Comparison of ENCODE assay signal across 9 cellular contexts in genomic region chr22:29267462-29267857, GRCh38. TPM values are rescaled to one million over a fixed set of nuclear protein-coding genes. Genes with fewer than 3 reads are reported as not detected.
A peak's percentile ranks its signal among the peaks of the same experiment; 100 is the strongest.
DNase-seq lines count a peak whose midpoint lies in the region; ATAC-seq and TF ChIP-seq lines count a peak whose summit lies in the region.
"Had no signal": no experiment of that assay in that cellular context is flagged by ENCODE, and none has a peak within 500 bp of the region (broad histone marks: within the 10 kb centered on the region; RNA-seq: fewer than 3 reads in every experiment).

No MANE protein-coding gene starts in this region.

- peak overlapping the region; percentile 99 for H3K4me3 Mint-ChIP-seq in endodermal cell

- peak overlapping the region; percentile 100 for H3K9ac ChIP-seq in endodermal cell (ENCODE audit: extremely low read depth, low read length, poor library complexity, severe bottlenecking)
- H3K9ac ChIP-seq in parathyroid adenoma: peak overlapping the region; percentile 92

- H3K4me1 Mint-ChIP-seq in endodermal cell: peaks cover 35% of the 10 kb centered on the region

- H3K27me3 ChIP-seq in MG63 (no peaks in the 10 kb centered on the region), endodermal cell (ENCODE audit: control insufficient read depth, insufficient read depth, low read length, poor library complexity, severe bottlenecking) (no peaks in the 10 kb centered on the region), parathyroid adenoma (ENCODE audit: control insufficient read depth, insufficient read depth, low read length) (no peaks in the 10 kb centered on the region)

- H3K36me3 Mint-ChIP-seq in endodermal cell (ENCODE audit: low read depth): peaks cover 49% of the 10 kb centered on the region

- WGBS in endodermal cell (ENCODE audit: insufficient coverage in 1 of 2, insufficient read length in 1 of 2), 2 experiments: 0 to 1% methylated on average over 18 to 32 of the region's 32 CpGs

- peak overlapping the region; percentile 100 for H3K27ac Mint-ChIP-seq in endodermal cell

- TF ChIP-seq CTCF in GM12864 (IDR thresholded peaks at IDR 0.05; ENCODE audit: low read depth, low read length, missing control alignments) (no peak), endodermal cell (conservative IDR thresholded peaks at IDR 0.05) (peak; percentile 13), parathyroid adenoma (IDR thresholded peaks at IDR 0.05) (no peak)

- peaks cover 2% of the 10 kb centered on the region for H3K27me3 Mint-ChIP-seq in endodermal cell (ENCODE audit: insufficient read depth)

- peak overlapping the region; percentile 92 for H3K4me2 ChIP-seq in parathyroid adenoma (ENCODE audit: low read length)

- peak overlapping the region; percentile 92 for H2AFZ ChIP-seq in parathyroid adenoma

- H3K36me3 ChIP-seq in MG63: peaks cover 65% of the 10 kb centered on the region
- peaks cover 55% of the 10 kb centered on the region for H3K36me3 ChIP-seq in endodermal cell (ENCODE audit: control insufficient read depth, insufficient read depth, low read length)
- no peaks in the 10 kb centered on the region for H3K36me3 ChIP-seq in parathyroid adenoma (ENCODE audit: control insufficient read depth, insufficient read depth, low read length)

- peaks cover 25% of the 10 kb centered on the region for H3K79me2 ChIP-seq in parathyroid adenoma

- peaks cover 16% of the 10 kb centered on the region for H3K4me1 ChIP-seq in endodermal cell (ENCODE audit: control insufficient read depth, insufficient read depth, low read length)
- peaks cover 7% of the 10 kb centered on the region for H3K4me1 ChIP-seq in parathyroid adenoma

- ATAC-seq in HG03565 (IDR thresholded peaks at IDR 0.05; ENCODE audit: unreplicated experiment): no peak

- H3K9me3 Mint-ChIP-seq in endodermal cell: no peaks in the 10 kb centered on the region

- peak overlapping the region; percentile 100 for H3K27ac ChIP-seq in endodermal cell (ENCODE audit: low read depth, low read length)
- H3K27ac ChIP-seq in parathyroid adenoma: peak overlapping the region; percentile 99

- DNase-seq in GM12864 (ENCODE audit: low read depth) (no peak), MG63 (no peak), endodermal cell (no peak), OCI-M1 (lab: John Stamatoyannopoulos, UW) (no peak), DMS114 treated with DMSO at 0.1 percent for 48 hours (lab: John Stamatoyannopoulos, UW; ENCODE audit: unreplicated experiment) (no peak), SKM-1 treated with dmso at 0.1 percent for 144 hours (lab: John Stamatoyannopoulos, UW; ENCODE audit: unreplicated experiment) (no peak)

- H3K4me3 ChIP-seq in GM12864 (ENCODE audit: low read depth, low read length) (peak overlapping the region; percentile 96), MG63 (peak overlapping the region; percentile 88), endodermal cell (ENCODE audit: low read length) (peak overlapping the region; percentile 99), parathyroid adenoma (ENCODE audit: low read depth, low read length) (peak overlapping the region; percentile 94)

- H3K9me3 ChIP-seq in MG63: no peaks in the 10 kb centered on the region
- no peaks in the 10 kb centered on the region for H3K9me3 ChIP-seq in endodermal cell (ENCODE audit: control insufficient read depth, low read length)
- no peaks in the 10 kb centered on the region for H3K9me3 ChIP-seq in parathyroid adenoma (ENCODE audit: control insufficient read depth, low read length)

RNA-seq across cellular contexts. Expression of gene RHBDD3, which starts 0.3 kb away (rescaled TPM):
- 18.3 and 46.7 TPM in 2 replicates for total RNA-seq in MG63 (2014; rRNA removed; shearing (Covaris generic); ENCODE audit: low replicate concordance)
- 10 to 100 TPM; 65.0 to 75.2 TPM for total RNA-seq in endodermal cell
- 45.2 TPM for polyA plus RNA-seq in endodermal cell (2013, experiment 1 of 2)
- 37.1 TPM for polyA plus RNA-seq in endodermal cell (2013, experiment 2 of 2)

RNA-seq across cellular contexts. Expression of gene EWSR1, which starts 0.6 kb away (rescaled TPM):
- 149 and 159 TPM in 2 replicates for total RNA-seq in MG63 (2014; rRNA removed; shearing (Covaris generic); ENCODE audit: low replicate concordance)
- total RNA-seq in endodermal cell: 100 to 1,000 TPM; 295 to 352 TPM
- polyA plus RNA-seq in endodermal cell (2013, experiment 1 of 2): 394 TPM
- 355 TPM for polyA plus RNA-seq in endodermal cell (2013, experiment 2 of 2)

RNA-seq across cellular contexts. Expression of gene GAS2L1, which starts 39.0 kb away (rescaled TPM):
- 15.5 and 15.9 TPM in 2 replicates for total RNA-seq in MG63 (2014; rRNA removed; shearing (Covaris generic); ENCODE audit: low replicate concordance)
- total RNA-seq in endodermal cell: 10 to 100 TPM; 22.2 to 24.9 TPM
- polyA plus RNA-seq in endodermal cell (2013, experiment 1 of 2): 13.9 TPM
- 14.7 TPM for polyA plus RNA-seq in endodermal cell (2013, experiment 2 of 2)

RNA-seq across cellular contexts. Expression of gene RASL10A, which starts 48.0 kb away (rescaled TPM):
- total RNA-seq in MG63 (2014; rRNA removed; shearing (Covaris generic); ENCODE audit: low replicate concordance): not detected in 2 replicates
- 1 to 10 TPM; 1.3 TPM for total RNA-seq in endodermal cell
- polyA plus RNA-seq in endodermal cell (2013, experiment 1 of 2): 1.0 TPM
- 1.1 TPM for polyA plus RNA-seq in endodermal cell (2013, experiment 2 of 2)
- total RNA-seq: NCI-H460 had no signal
